In genomic region chr9:109307380-109308240, GRCh38 we compare ENCODE assay signal across 1 cellular context.
TF ChIP-seq lines count a peak whose summit lies in the region.

No MANE protein-coding gene starts in this region.

TF ChIP-seq in HepG2, 621 proteins besides CTCF, POLR2A, EP300 and RAD21 (continued from another document and continues in another):
- TF ChIP-seq MIER2 (CRISPR knock-in tag; IDR thresholded peaks at IDR 0.05) (peak; percentile 75), THAP11 (CRISPR knock-in tag; IDR thresholded peaks at IDR 0.05) (peak; percentile 66), EHMT2 (IDR thresholded peaks at IDR 0.05; ENCODE audit: borderline replicate concordance, low read depth, low read length) (peak; percentile 76; the same call in 1 of the 2 replicates), ZBTB26 (CRISPR knock-in tag; IDR thresholded peaks at IDR 0.05; ENCODE audit: borderline replicate concordance) (peak; percentile 49; the same call in 1 of the 2 replicates), ZFP91 (CRISPR knock-in tag; IDR thresholded peaks at IDR 0.05; ENCODE audit: borderline replicate concordance) (peak; percentile 52; the same call in 1 of the 2 replicates), MLLT10 (CRISPR knock-in tag; IDR thresholded peaks at IDR 0.05) (no peak), ZMYM4 (CRISPR knock-in tag; IDR thresholded peaks at IDR 0.05) (peak; percentile 76), MED1 (CRISPR knock-in tag; IDR thresholded peaks at IDR 0.05) (peak; percentile 86), ARID4A (CRISPR knock-in tag; IDR thresholded peaks at IDR 0.05; ENCODE audit: borderline replicate concordance) (peak; percentile 50; the same call in 1 of the 2 replicates), MAZ (IDR thresholded peaks at IDR 0.05; ENCODE audit: borderline replicate concordance, low read depth, low read length) (no peak), MAZ (CRISPR knock-in tag; IDR thresholded peaks at IDR 0.05; ENCODE audit: low read depth) (0 out of 2 replicates have a peak, but pooled peaks have one; percentile 47), THAP7 (CRISPR knock-in tag; IDR thresholded peaks at IDR 0.05) (0 out of 2 replicates have a peak, but pooled peaks have one; percentile 31), DMTF1 (CRISPR knock-in tag; IDR thresholded peaks at IDR 0.05) (no peak), KAT8 (CRISPR knock-in tag; IDR thresholded peaks at IDR 0.05) (peak; percentile 75; the same call in 1 of the 2 replicates), MTF1 (CRISPR knock-in tag; IDR thresholded peaks at IDR 0.05) (no peak), SALL1 (CRISPR knock-in tag; IDR thresholded peaks at IDR 0.05) (peak; percentile 97), THRA (CRISPR knock-in tag; IDR thresholded peaks at IDR 0.05; ENCODE audit: borderline replicate concordance) (no peak; the same call in 1 of the 2 replicates), SKIL (CRISPR knock-in tag; IDR thresholded peaks at IDR 0.05; ENCODE audit: borderline replicate concordance) (peak; percentile 59; the same call in 1 of the 2 replicates), ATF1 (CRISPR knock-in tag; IDR thresholded peaks at IDR 0.05) (no peak), ZNF703 (CRISPR knock-in tag; IDR thresholded peaks at IDR 0.05; ENCODE audit: borderline replicate concordance) (no peak), ZNF580 (CRISPR knock-in tag; IDR thresholded peaks at IDR 0.05; ENCODE audit: borderline replicate concordance, low read depth) (peak; percentile 88; the same call in 1 of the 2 replicates), TFAP4 (IDR thresholded peaks at IDR 0.05; ENCODE audit: borderline replicate concordance, low read depth) (peak; percentile 69; the same call in 1 of the 2 replicates), FOXP1 (IDR thresholded peaks at IDR 0.05) (no peak), FOXP1 (CRISPR knock-in tag; IDR thresholded peaks at IDR 0.05) (no peak), ZUFSP (CRISPR knock-in tag; IDR thresholded peaks at IDR 0.05; ENCODE audit: borderline replicate concordance) (no peak), ZFY (CRISPR knock-in tag; IDR thresholded peaks at IDR 0.05) (peak; percentile 70; the same call in 1 of the 2 replicates), E2F1 (CRISPR knock-in tag; IDR thresholded peaks at IDR 0.05) (no peak), ZEB1 (IDR thresholded peaks at IDR 0.05; ENCODE audit: insufficient replicate concordance, low read depth) (peak; percentile 63), HOXA9 (CRISPR knock-in tag; IDR thresholded peaks at IDR 0.05; ENCODE audit: borderline replicate concordance) (no peak), NR0B2 (CRISPR knock-in tag; IDR thresholded peaks at IDR 0.05) (no peak)
